ENCODE assay signal across 23 cellular contexts in the genomic region with DNA sequence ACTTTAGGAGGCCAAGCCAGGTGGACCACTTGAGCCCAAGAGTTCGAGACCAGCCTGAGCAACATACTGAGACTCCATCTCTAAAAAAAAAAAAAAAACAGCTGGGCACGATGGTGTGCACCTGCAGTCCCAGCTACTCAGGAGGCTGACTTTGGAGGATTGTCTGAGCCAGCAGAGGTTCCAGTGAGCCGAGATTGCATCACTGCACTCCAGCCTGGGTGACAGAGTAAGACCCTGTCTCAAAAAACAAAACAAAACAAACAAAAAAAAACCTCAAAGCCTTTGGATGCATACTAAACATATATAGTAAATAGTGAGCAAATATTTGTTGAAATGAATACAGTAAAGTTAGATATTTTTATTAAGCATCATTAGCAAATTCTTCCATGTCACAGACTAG. TPM values are rescaled to one million over a fixed set of nuclear protein-coding genes. Genes with fewer than 3 reads are reported as not detected.
A peak's percentile ranks its signal among the peaks of the same experiment; 100 is the strongest.
DNase-seq lines count a peak whose midpoint lies in the region; ATAC-seq and TF ChIP-seq lines count a peak whose summit lies in the region.
"Had no signal": no experiment of that assay in that cellular context is flagged by ENCODE, and none has a peak within 500 bp of the region (broad histone marks: within the 10 kb centered on the region; RNA-seq: fewer than 3 reads in every experiment).

No MANE protein-coding gene starts in this region.

- no peak for DNase-seq in cardiac muscle cell (ENCODE audit: low read depth in 1 of 2, low spot score in 1 of 2)
- no peak for DNase-seq in Right ventricle myocardium inferior (ENCODE audit: missing footprints)
- DNase-seq in RWPE1 (ENCODE audit: low spot score): no peak
- DNase-seq in dorsolateral prefrontal cortex: no peak
- no peak for DNase-seq in thyroid gland
- DNase-seq in type B pancreatic cell (ENCODE audit: extremely low spot score, unreplicated experiment): no peak
- DNase-seq in stimulated activated CD8-positive, alpha-beta memory T cell treated with anti-CD3 and anti-CD28 coated beads, Interleukin-4, amount 100 ng/mL, for 48 hours: no peak
- DNase-seq: AML-193; CD4-positive, alpha-beta T cell; GM23248; H7; IMR-90; MM.1S; NCI-H2029; NCI-H446 treated with DMSO at 0.1 percent for 48 hours; NCI-H526; NCI-H82; NK-92 treated with Interleukin-12 subunit alpha and Interleukin-12 subunit beta, amount 100 ng/mL, for 24 hours; SHP77 had no signal

- H3K27ac Mint-ChIP-seq in type B pancreatic cell: no peak overlapping the region
- H3K27ac Mint-ChIP-seq: CD4-positive, alpha-beta T cell had no signal

- intact Hi-C loops in Right ventricle myocardium inferior (cut with DNase I) (no loop called here), dorsolateral prefrontal cortex (cut with DNase I) (no loop called here), thyroid gland (cut with DNase I) (loop anchor here (5.0 kb wide), 1 partner anchor 39 kb away; a partner anchor contains a TSS)

- CTCF ChIA-PET in RWPE1 (lab: Yijun Ruan, JAX): interaction anchor here (0.7 to 1.3 kb wide), 2 partner anchors 13 to 624 kb away, joined by 3 to 7 read pairs; no protein-coding TSS in a partner anchor

- H3K4me3 Mint-ChIP-seq in type B pancreatic cell: no peak overlapping the region
- H3K4me3 Mint-ChIP-seq: CD4-positive, alpha-beta T cell had no signal

- no peaks in the 10 kb centered on the region for H3K27me3 Mint-ChIP-seq in type B pancreatic cell
- H3K27me3 Mint-ChIP-seq: CD4-positive, alpha-beta T cell had no signal

- peaks cover 7% of the 10 kb centered on the region for H3K36me3 Mint-ChIP-seq in type B pancreatic cell

- TF ChIP-seq POLR2A in thyroid gland (IDR thresholded peaks at IDR 0.05): no peak

- 50 to 59% methylated on average over 3 of the region's 3 CpGs for WGBS in thyroid gland, 2 donors

- H3K9me3 ChIP-seq in cardiac muscle cell (ENCODE audit: low read depth): no peaks in the 10 kb centered on the region
- no peaks in the 10 kb centered on the region for H3K9me3 ChIP-seq in thyroid gland
- H3K9me3 ChIP-seq: BLaER1 treated with 17β-estradiol and CSF1 and Interleukin-3, amounts not matched to agents 10 nM and 100 nM had no signal

- H3K4me3 ChIP-seq in cardiac muscle cell (no peak overlapping the region), dorsolateral prefrontal cortex (no peak overlapping the region), thyroid gland (replicated peaks in 1 of 3) (no peak overlapping the region)
- H3K4me3 ChIP-seq: BLaER1 treated with 17β-estradiol and CSF1 and Interleukin-3, amounts not matched to agents 10 nM and 100 nM; GM23248; PC-9 had no signal

- ATAC-seq in Right ventricle myocardium inferior (no peak), HG03439 (IDR thresholded peaks at IDR 0.05; ENCODE audit: unreplicated experiment) (no peak)

- H3K4me1 Mint-ChIP-seq in type B pancreatic cell (ENCODE audit: unreplicated experiment): peaks cover 24% of the 10 kb centered on the region

- peak overlapping the region; percentile 91 for H3K27ac ChIP-seq in cardiac muscle cell
- H3K27ac ChIP-seq in RWPE1: peak overlapping the region; percentile 65
- peak overlapping the region in 37 of 59 donors; percentile 2 to 95 (median 84) for H3K27ac ChIP-seq in dorsolateral prefrontal cortex
- peak overlapping the region; percentile 76 to 90 (median 87) for H3K27ac ChIP-seq in thyroid gland
- H3K27ac ChIP-seq: BLaER1 treated with 17β-estradiol and CSF1 and Interleukin-3, amounts not matched to agents 10 nM and 100 nM; GM23248; KMS-11 had no signal

- no peaks in the 10 kb centered on the region for H3K27me3 ChIP-seq in cardiac muscle cell
- H3K27me3 ChIP-seq in dorsolateral prefrontal cortex: no peaks in the 10 kb centered on the region
- no peaks in the 10 kb centered on the region for H3K27me3 ChIP-seq in thyroid gland

- POLR2A ChIA-PET in RWPE1 (lab: Yijun Ruan, JAX; ENCODE audit: low non-redundant PET): no interaction called here

- no peaks in the 10 kb centered on the region for H3K36me3 ChIP-seq in cardiac muscle cell
- H3K36me3 ChIP-seq in thyroid gland: no peaks in the 10 kb centered on the region
- H3K36me3 ChIP-seq: BLaER1 treated with 17β-estradiol and CSF1 and Interleukin-3, amounts not matched to agents 10 nM and 100 nM had no signal

- no peak for TF ChIP-seq CTCF in cardiac muscle cell (IDR thresholded peaks at IDR 0.05; ENCODE audit: low read depth, low read length)
- TF ChIP-seq CTCF in RWPE1 (conservative IDR thresholded peaks at IDR 0.05; ENCODE audit: low read depth): no peak
- TF ChIP-seq CTCF in dorsolateral prefrontal cortex (IDR thresholded peaks at IDR 0.05 in 54 of 56, conservative IDR thresholded peaks at IDR 0.05 in 2 of 56; ENCODE audit: low read depth in 1 of 56, partially characterized antibody in 56 of 56): no peak
- no peak for TF ChIP-seq CTCF in thyroid gland (IDR thresholded peaks at IDR 0.05)
- TF ChIP-seq CTCF in type B pancreatic cell (conservative IDR thresholded peaks at IDR 0.05): no peak

- peaks cover 23% of the 10 kb centered on the region for H3K4me1 ChIP-seq in cardiac muscle cell (ENCODE audit: low read depth)
- H3K4me1 ChIP-seq in thyroid gland: peaks cover 37 to 44% of the 10 kb centered on the region in 2 donors

- H3K9me3 Mint-ChIP-seq in type B pancreatic cell: no peaks in the 10 kb centered on the region
- H3K9me3 Mint-ChIP-seq: CD4-positive, alpha-beta T cell had no signal

RNA-seq across cellular contexts. Expression of a gene that starts 5.3 kb away (rescaled TPM):
- 22.1 and 25.7 TPM in 2 replicates for total RNA-seq in cardiac muscle cell
- polyA plus RNA-seq in cardiac muscle cell: 24.5 and 43.3 TPM in 2 replicates
- 14.7 TPM for total RNA-seq in Right ventricle myocardium inferior
- total RNA-seq in dorsolateral prefrontal cortex: 10 to 100 TPM in 105 of 120 experiments, 1 to 10 TPM in 15; 5.6 to 99.0 (median 18.4) TPM
- 10 to 100 TPM; 39.1 to 53.3 (median 46.1) TPM for total RNA-seq in thyroid gland
- 25.7 and 40.5 TPM in 2 replicates for total RNA-seq in type B pancreatic cell (ENCODE audit: low replicate concordance)

RNA-seq across cellular contexts. Expression of a gene that starts 40.0 kb away (rescaled TPM):
- total RNA-seq in cardiac muscle cell (2.5 and 3.0 TPM in 2 replicates), Right ventricle myocardium inferior (4.3 TPM), dorsolateral prefrontal cortex (1 to 10 TPM in 116 of 120 experiments, under 1 TPM in 4; 0.69 to 9.8 (median 1.8) TPM), thyroid gland (1 to 10 TPM; 1.2 to 1.8 (median 1.7) TPM), type B pancreatic cell (ENCODE audit: low replicate concordance) (4.3 and 7.2 TPM in 2 replicates)
- polyA plus RNA-seq in cardiac muscle cell: 0.89 and 3.0 TPM in 2 replicates
